In the genomic region with DNA sequence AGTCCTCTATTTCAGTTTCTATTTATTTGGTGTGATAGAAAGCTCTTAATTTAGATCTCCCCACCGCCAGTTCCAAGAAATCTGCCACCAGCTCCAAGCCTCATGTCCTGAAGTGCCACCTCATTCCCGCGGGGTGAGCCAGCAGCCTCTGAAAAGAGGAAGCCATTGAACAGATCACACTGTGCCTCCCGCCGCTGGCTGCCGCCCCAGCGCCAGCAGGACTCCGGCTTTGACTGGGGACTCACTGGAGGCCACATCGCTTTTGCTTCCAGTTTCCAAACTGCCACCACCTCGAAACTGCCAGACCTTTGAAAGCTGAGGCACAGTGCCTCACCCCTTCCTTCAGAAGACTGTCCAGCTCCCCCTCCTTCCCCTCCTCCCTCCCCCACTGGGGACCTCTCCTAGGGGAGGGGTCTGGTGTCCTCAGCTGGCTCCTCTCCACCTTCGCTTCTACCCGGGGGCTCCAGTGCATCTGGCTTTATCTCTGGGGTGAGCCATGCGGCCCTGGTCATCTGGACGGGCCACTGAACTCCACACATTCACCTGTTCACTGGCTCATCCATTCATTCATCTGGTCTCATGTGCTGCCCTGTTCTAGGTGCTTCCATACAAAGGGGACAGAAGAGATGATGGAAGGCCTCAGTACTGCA, we compare ENCODE assay signal across 8 cellular contexts. TPM values are rescaled to one million over a fixed set of nuclear protein-coding genes. Genes with fewer than 3 reads are reported as not detected.
DNase-seq lines count a peak whose midpoint lies in the region; ATAC-seq and TF ChIP-seq lines count a peak whose summit lies in the region.

No MANE protein-coding gene starts in this region.

- H3K27ac ChIP-seq in right cardiac atrium (ENCODE audit: low read length), result peak overlapping the region; percentile 84
- peak overlapping the region in 6 of 8 donors; percentile 20 to 69 (median 50) for H3K27ac ChIP-seq in spleen
- H3K27ac ChIP-seq in smooth muscle cell (ENCODE audit: low read depth), result no peak overlapping the region

- peaks cover 19% of the 10 kb centered on the region for H3K4me1 Mint-ChIP-seq in activated CD8-positive, alpha-beta T cell treated with anti-CD3 and anti-CD28 coated beads for 36 hours (ENCODE audit: low read depth)

- no peak for TF ChIP-seq POLR2A in spleen (IDR thresholded peaks at IDR 0.05)

- peak overlapping the region; percentile 60 for H3K4me3 Mint-ChIP-seq in activated CD8-positive, alpha-beta T cell treated with anti-CD3 and anti-CD28 coated beads for 36 hours

- no peaks in the 10 kb centered on the region for H3K9me3 ChIP-seq in right cardiac atrium (ENCODE audit: control insufficient read depth, low read length)
- H3K9me3 ChIP-seq in spleen, result peaks cover 0 to 6% (median 0%) of the 10 kb centered on the region in 8 donors
- H3K9me3 ChIP-seq in smooth muscle cell (replicated peaks; ENCODE audit: low read depth), result no peaks in the 10 kb centered on the region

- H3K36me3 Mint-ChIP-seq in activated CD8-positive, alpha-beta T cell treated with anti-CD3 and anti-CD28 coated beads for 36 hours (ENCODE audit: low read depth), result peaks cover 5% of the 10 kb centered on the region

- H3K4me3 ChIP-seq in right cardiac atrium (ENCODE audit: low read length), result no peak overlapping the region
- peak overlapping the region in 3 of 8 donors; percentile 4 to 46 (median 24) for H3K4me3 ChIP-seq in spleen
- no peak overlapping the region for H3K4me3 ChIP-seq in smooth muscle cell

- intact Hi-C loops in activated CD8-positive, alpha-beta T cell treated with anti-CD3 and anti-CD28 coated beads for 36 hours (cut with micrococcal nuclease), result no loop called here
- intact Hi-C loops in right cardiac atrium (cut with DNase I) (no loop called here), spleen (cut with DNase I; ENCODE audit: low total_unique reads) (no loop called here)

- no peaks in the 10 kb centered on the region for H3F3A ChIP-seq in smooth muscle cell (ENCODE audit: low read depth)

- no peak overlapping the region for H2AFZ ChIP-seq in smooth muscle cell (ENCODE audit: low read depth)

- WGBS in right cardiac atrium, result 32% methylated on average over 14 of the region's 14 CpGs
- WGBS in spleen, 5 donors, result 24 to 36% (median 32%) methylated on average over 14 of the region's 14 CpGs
- WGBS in smooth muscle cell (ENCODE audit: low lambda C conversion rate), result 87% methylated on average over 13 of the region's 14 CpGs

- POLR2A ChIA-PET in activated CD8-positive, alpha-beta T cell treated with anti-CD3 and anti-CD28 coated beads for 36 hours (lab: Charles Lee), result interaction anchor here (0.7 to 1.5 kb wide), 4 partner anchors 9 to 356 kb away, joined by 3 to 8 read pairs (median 3); no protein-coding TSS in a partner anchor

- ATAC-seq in GM19397 (IDR thresholded peaks at IDR 0.05; ENCODE audit: unreplicated experiment) (peak; percentile 48), HG03442 (IDR thresholded peaks at IDR 0.05; ENCODE audit: unreplicated experiment) (peak; percentile 48), right cardiac atrium (peak; percentile 91 to 92)
- peak; percentile 87 for ATAC-seq in activated CD8-positive, alpha-beta T cell treated with anti-CD3 and anti-CD28 coated beads for 36 hours

- peaks cover 1% of the 10 kb centered on the region for H3K9me3 Mint-ChIP-seq in activated CD8-positive, alpha-beta T cell treated with anti-CD3 and anti-CD28 coated beads for 36 hours

- peak overlapping the region; percentile 71 for H3K27ac Mint-ChIP-seq in activated CD8-positive, alpha-beta T cell treated with anti-CD3 and anti-CD28 coated beads for 36 hours

- no peak overlapping the region for H3K9ac ChIP-seq in smooth muscle cell (ENCODE audit: low read depth)

- H4K20me1 ChIP-seq in smooth muscle cell (ENCODE audit: low read depth), result peaks cover 1% of the 10 kb centered on the region

- DNase-seq in GDM1 (lab: John Stamatoyannopoulos, UW), result peak; percentile 74
- DNase-seq in activated CD8-positive, alpha-beta T cell treated with anti-CD3 and anti-CD28 coated beads for 36 hours, result peak; percentile 64
- peak; percentile 72 to 92 (median 89) for DNase-seq in right cardiac atrium
- DNase-seq in spleen, result peak; percentile 91
- no peak for DNase-seq in smooth muscle cell (lab: John Stamatoyannopoulos, UW; ENCODE audit: unreplicated experiment)
- DNase-seq in NCI-H1694 (lab: John Stamatoyannopoulos, UW), result no peak

- H3K27me3 Mint-ChIP-seq in activated CD8-positive, alpha-beta T cell treated with anti-CD3 and anti-CD28 coated beads for 36 hours, result peaks cover 1% of the 10 kb centered on the region

- H3K27me3 ChIP-seq in right cardiac atrium (ENCODE audit: control insufficient read depth, insufficient read depth), result no peaks in the 10 kb centered on the region
- H3K27me3 ChIP-seq in spleen (replicated peaks in 1 of 7), result no peaks in the 10 kb centered on the region
- H3K27me3 ChIP-seq in smooth muscle cell (ENCODE audit: low read depth), result no peaks in the 10 kb centered on the region

- no peaks in the 10 kb centered on the region for H3K79me2 ChIP-seq in smooth muscle cell (ENCODE audit: low read depth)

- H3K36me3 ChIP-seq in spleen (peaks cover 0 to 6% (median 2%) of the 10 kb centered on the region in 6 donors), smooth muscle cell (ENCODE audit: low read depth) (peaks cover 2% of the 10 kb centered on the region)

- CTCF ChIA-PET in activated CD8-positive, alpha-beta T cell treated with anti-CD3 and anti-CD28 coated beads for 36 hours (lab: Charles Lee), result interaction anchor here (0.9 to 2.0 kb wide), 4 partner anchors 13 to 163 kb away, joined by 3 to 5 read pairs (median 4); no protein-coding TSS in a partner anchor

- H3K4me1 ChIP-seq in right cardiac atrium (ENCODE audit: control insufficient read depth, insufficient read depth, low read length), result peaks cover 8% of the 10 kb centered on the region
- peaks cover 6 to 33% (median 25%) of the 10 kb centered on the region in 6 donors for H3K4me1 ChIP-seq in spleen
- no peaks in the 10 kb centered on the region for H3K4me1 ChIP-seq in smooth muscle cell (ENCODE audit: low read depth)

- TF ChIP-seq CTCF in activated CD8-positive, alpha-beta T cell treated with anti-CD3 and anti-CD28 coated beads for 36 hours (IDR thresholded peaks at IDR 0.05), result no peak
- TF ChIP-seq CTCF in spleen (IDR thresholded peaks at IDR 0.05 in 8 of 11, conservative IDR thresholded peaks at IDR 0.05 in 3 of 11), result no peak
- no peak for TF ChIP-seq CTCF in smooth muscle cell (IDR thresholded peaks at IDR 0.05; ENCODE audit: borderline replicate concordance, insufficient read depth, poor library complexity, severe bottlenecking)

- no peak overlapping the region for H3K4me2 ChIP-seq in smooth muscle cell

RNA-seq across cellular contexts. Expression of a gene that starts 59.0 kb away (rescaled TPM):
- 10 to 100 TPM; 70.9 to 73.4 TPM for total RNA-seq in activated CD8-positive, alpha-beta T cell treated with anti-CD3 and anti-CD28 coated beads for 36 hours
- 10 to 100 TPM; 36.7 to 40.7 (median 39.5) TPM for total RNA-seq in right cardiac atrium
- polyA plus RNA-seq in right cardiac atrium, result 19.4 TPM
- total RNA-seq in spleen, result 10 to 100 TPM; 48.7 to 76.9 (median 58.4) TPM
- 10 to 100 TPM; 17.0 to 23.5 (median 18.6) TPM for polyA plus RNA-seq in spleen
- 50.3 and 64.8 TPM in 2 replicates for total RNA-seq in smooth muscle cell
- polyA plus RNA-seq in smooth muscle cell, result 31.7 and 35.4 TPM in 2 replicates

Comparison
In these comparisons a context has a peak if more than half of its experiments do, and no peak if none do; other contexts are left out.
1. DNase-seq: peak in GDM1 (single experiment), activated CD8-positive, alpha-beta T cell treated with anti-CD3 and anti-CD28 coated beads for 36 hours (single experiment), right cardiac atrium (3 of 3) and spleen (single experiment); none in smooth muscle cell (single experiment) and NCI-H1694 (single experiment).
2. Peak in every context shown above with its lines, with median percentiles within 50 percentile points of each other: ATAC-seq.